1 cellular context compared by ENCODE assay signal in genomic region chr20:58838174-58838573, GRCh38.
TF ChIP-seq lines count a peak whose summit lies in the region.

No MANE protein-coding gene starts in this region.

TF ChIP-seq in GM23338, 12 proteins besides CTCF, POLR2A, EP300 and RAD21 (continued from another document):
- no peak for TF ChIP-seq REST (IDR thresholded peaks at IDR 0.05; ENCODE audit: unreplicated experiment)
- no peak for TF ChIP-seq ZNF462 (CRISPR knock-in tag; IDR thresholded peaks at IDR 0.05)
- no peak for TF ChIP-seq JUNB (IDR thresholded peaks at IDR 0.05; ENCODE audit: unreplicated experiment)
- TF ChIP-seq POLR2AphosphoS5 (IDR thresholded peaks at IDR 0.05; ENCODE audit: low read depth) = no peak
